15 cellular contexts compared by ENCODE assay signal in genomic region chr7:47648301-47648900, GRCh38.
DNase-seq lines count a peak whose midpoint lies in the region; ATAC-seq and TF ChIP-seq lines count a peak whose summit lies in the region.
"Had no signal": no experiment of that assay in that cellular context is flagged by ENCODE, and none has a peak within 500 bp of the region (broad histone marks: within the 10 kb centered on the region; RNA-seq: fewer than 3 reads in every experiment).

No MANE protein-coding gene starts in this region.

- H3K4me2 ChIP-seq in MM.1S (ENCODE audit: low read depth, low read length), result no peak overlapping the region

- intact Hi-C loops in dendritic cell treated with granulocyte-macrophage colony-stimulating factor and Interleukin-4, amounts not matched to agents 40 ng/mL and 50 ng/mL, for 4 days (cut with micrococcal nuclease), result no loop called here
- intact Hi-C loops in natural killer cell (cut with micrococcal nuclease), result no loop called here

- no peaks in the 10 kb centered on the region for H3K36me3 Mint-ChIP-seq in dendritic cell treated with granulocyte-macrophage colony-stimulating factor and Interleukin-4, amounts not matched to agents 40 ng/mL and 50 ng/mL, for 4 days (ENCODE audit: low read depth)
- H3K36me3 Mint-ChIP-seq in natural killer cell (peaks cover 8% of the 10 kb centered on the region), glutamatergic neuron (ENCODE audit: unreplicated experiment) (peaks cover 12% of the 10 kb centered on the region)

- H3F3A ChIP-seq in MM.1S (ENCODE audit: insufficient read depth, low read length), result peaks cover 18% of the 10 kb centered on the region

- peaks cover 26% of the 10 kb centered on the region for H3K4me1 Mint-ChIP-seq in dendritic cell treated with granulocyte-macrophage colony-stimulating factor and Interleukin-4, amounts not matched to agents 40 ng/mL and 50 ng/mL, for 4 days (ENCODE audit: low read depth)
- H3K4me1 Mint-ChIP-seq in natural killer cell (peaks cover 23 to 27% of the 10 kb centered on the region in 2 donors), glutamatergic neuron (ENCODE audit: low read depth, unreplicated experiment) (peaks cover 2% of the 10 kb centered on the region)

- H3K9ac ChIP-seq in MM.1S (ENCODE audit: low read length), result no peak overlapping the region

- H3K27me3 Mint-ChIP-seq in dendritic cell treated with granulocyte-macrophage colony-stimulating factor and Interleukin-4, amounts not matched to agents 40 ng/mL and 50 ng/mL, for 4 days, result peaks cover 3% of the 10 kb centered on the region
- peaks cover 0 to 5% of the 10 kb centered on the region in 2 donors for H3K27me3 Mint-ChIP-seq in natural killer cell (ENCODE audit: low read depth in 2 of 2)
- peaks cover 4% of the 10 kb centered on the region for H3K27me3 Mint-ChIP-seq in glutamatergic neuron (ENCODE audit: unreplicated experiment)

- H3K9me2 ChIP-seq in MM.1S (replicated peaks; ENCODE audit: insufficient read depth, low read length), result no peaks in the 10 kb centered on the region

- H3K79me2 ChIP-seq in MM.1S (ENCODE audit: low read length), result no peaks in the 10 kb centered on the region

- H3K27ac Mint-ChIP-seq in dendritic cell treated with granulocyte-macrophage colony-stimulating factor and Interleukin-4, amounts not matched to agents 40 ng/mL and 50 ng/mL, for 4 days, result peak overlapping the region; percentile 53
- H3K27ac Mint-ChIP-seq in natural killer cell (peak overlapping the region; percentile 64 to 81), glutamatergic neuron (ENCODE audit: unreplicated experiment) (no peak overlapping the region)

- H3K36me3 ChIP-seq in MM.1S (replicated peaks; ENCODE audit: insufficient read depth, low read length), result no peaks in the 10 kb centered on the region
- H3K36me3 ChIP-seq: SJCRH30 had no signal

- no peaks in the 10 kb centered on the region for H3K27me3 ChIP-seq in MM.1S (replicated peaks; ENCODE audit: insufficient read depth, low read length)
- H3K27me3 ChIP-seq: SJCRH30 had no signal

- ATAC-seq in natural killer cell (no peak), HG02870 (IDR thresholded peaks at IDR 0.05; ENCODE audit: unreplicated experiment) (no peak)

- peak overlapping the region; percentile 90; the same call in 1 of the 2 replicates for H3K27ac ChIP-seq in MM.1S (ENCODE audit: low read length)
- H3K27ac ChIP-seq: SJCRH30 had no signal

- peaks cover 30% of the 10 kb centered on the region for H3K4me1 ChIP-seq in MM.1S (ENCODE audit: low read length)

- H3K4me3 ChIP-seq in AG10803 (ENCODE audit: low read length) (no peak overlapping the region), MM.1S (ENCODE audit: low read length) (no peak overlapping the region)
- H3K4me3 ChIP-seq: SJCRH30 had no signal

- DNase-seq in AG10803 (ENCODE audit: low read depth), result peak; percentile 67
- DNase-seq in MM.1S, result no peak
- DNase-seq in natural killer cell, result no peak
- DNase-seq in iPS-NIHi7 (ENCODE audit: extremely low spot score), result no peak
- no peak for DNase-seq in midbrain (lab: John Stamatoyannopoulos, UW)
- no peak for DNase-seq in glutamatergic neuron
- DNase-seq: activated T-cell treated with anti-CD3 and anti-CD28 coated beads, Interleukin-2, amount 50 U/mL, for 48 hours; caudate nucleus; NCI-H510A treated with DMSO at 0.1 percent for 48 hours; nucleus accumbens; SJCRH30; stimulated activated CD4-positive, alpha-beta T cell treated with anti-CD3 and anti-CD28 coated beads, Interleukin-2, amount 100 ng/mL, for 24 hours; stimulated activated naive CD4-positive, alpha-beta T cell treated with Interleukin-2 at 50 U/mL for 16 hours had no signal

- no peaks in the 10 kb centered on the region for H4K20me1 ChIP-seq in MM.1S (ENCODE audit: insufficient read depth, low read length)

- no peak for TF ChIP-seq CTCF in AG10803 (conservative IDR thresholded peaks at IDR 0.05; ENCODE audit: low read length)
- no peak for TF ChIP-seq CTCF in MM.1S (IDR thresholded peaks at IDR 0.05; ENCODE audit: low read length)
- TF ChIP-seq CTCF in natural killer cell (IDR thresholded peaks at IDR 0.05), result no peak
- no peak for TF ChIP-seq CTCF in glutamatergic neuron (IDR thresholded peaks at IDR 0.05; ENCODE audit: partially characterized antibody, unreplicated experiment)

- H2AFZ ChIP-seq in MM.1S (ENCODE audit: low read length), result no peak overlapping the region

- H3K9me3 ChIP-seq in MM.1S (replicated peaks; ENCODE audit: insufficient read depth, low read length), result no peaks in the 10 kb centered on the region

- H3K4me3 Mint-ChIP-seq in dendritic cell treated with granulocyte-macrophage colony-stimulating factor and Interleukin-4, amounts not matched to agents 40 ng/mL and 50 ng/mL, for 4 days, result no peak overlapping the region
- no peak overlapping the region for H3K4me3 Mint-ChIP-seq in natural killer cell
- H3K4me3 Mint-ChIP-seq in glutamatergic neuron (ENCODE audit: unreplicated experiment), result no peak overlapping the region

- peaks cover 11% of the 10 kb centered on the region for H3K9me3 Mint-ChIP-seq in dendritic cell treated with granulocyte-macrophage colony-stimulating factor and Interleukin-4, amounts not matched to agents 40 ng/mL and 50 ng/mL, for 4 days
- H3K9me3 Mint-ChIP-seq in natural killer cell (peaks cover 5 to 11% of the 10 kb centered on the region in 2 donors), glutamatergic neuron (ENCODE audit: unreplicated experiment) (peaks cover 11% of the 10 kb centered on the region)
